In the genomic region with DNA sequence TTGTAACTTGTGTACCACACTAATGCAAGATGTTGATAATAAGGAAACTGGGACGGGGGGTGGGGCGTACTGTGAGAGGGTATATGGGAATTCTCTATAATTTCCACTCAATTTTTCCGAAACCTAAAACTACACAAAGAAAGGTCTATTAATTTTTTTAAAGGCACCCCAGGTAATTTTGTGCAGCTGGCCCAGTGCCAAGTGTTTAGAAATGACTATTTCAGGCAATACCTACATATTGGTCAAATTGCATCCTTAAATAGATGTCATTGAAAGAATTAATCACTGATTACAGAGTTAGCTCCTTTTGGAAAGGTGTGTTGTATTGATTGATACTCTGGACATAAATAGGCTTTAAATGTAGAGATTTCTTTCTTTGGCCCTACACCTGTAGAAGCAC, we compare ENCODE assay signal across 19 cellular contexts.
"Had no signal": no experiment of that assay in that cellular context is flagged by ENCODE, and none has a peak within 500 bp of the region (broad histone marks: within the 10 kb centered on the region; RNA-seq: fewer than 3 reads in every experiment).

No MANE protein-coding gene starts in this region.

- ATAC-seq: heart right ventricle, left cardiac atrium, left ventricle myocardium superior had no signal

- H3K9me3 ChIP-seq: esophagus squamous epithelium, gastrocnemius medialis, heart right ventricle, left lung, lower lobe of right lung, mucosa of descending colon had no signal

- H3K4me1 Mint-ChIP-seq: mesothelial cell of epicardium had no signal

- H3K27ac ChIP-seq: coronary artery, dorsolateral prefrontal cortex, epithelial cell of prostate, esophagus squamous epithelium, gastrocnemius medialis, heart right ventricle, left lung, lower lobe of right lung had no signal

- H3K27ac Mint-ChIP-seq: mesothelial cell of epicardium, natural killer cell had no signal

- H3K9me3 Mint-ChIP-seq: natural killer cell had no signal

- H3K4me3 ChIP-seq: coronary artery, dorsolateral prefrontal cortex, esophagus squamous epithelium, gastrocnemius medialis, heart right ventricle, left lung, lower lobe of right lung, mucosa of descending colon had no signal

- H3K36me3 ChIP-seq: esophagus squamous epithelium, gastrocnemius medialis, heart right ventricle, left lung, lower lobe of right lung had no signal

- DNase-seq: dorsolateral prefrontal cortex; effector memory CD4-positive, alpha-beta T cell; esophagus squamous epithelium; foreskin melanocyte; gastrocnemius medialis; glutamatergic neuron; head of caudate nucleus; heart right ventricle; hippocampal formation; left cardiac atrium; left lung; left ventricle myocardium superior; lower lobe of right lung; natural killer cell had no signal

- H3K4me1 ChIP-seq: esophagus squamous epithelium, gastrocnemius medialis, heart right ventricle, left lung, lower lobe of right lung had no signal

- H3K27me3 ChIP-seq: esophagus squamous epithelium, gastrocnemius medialis, left lung had no signal

- H3K4me3 Mint-ChIP-seq: mesothelial cell of epicardium, naive B cell, natural killer cell had no signal

- H3K36me3 Mint-ChIP-seq: mesothelial cell of epicardium, naive B cell, natural killer cell had no signal
